Comparison of ENCODE assay signal across 9 cellular contexts in genomic region chr16:85444879-85445778, GRCh38.
A peak's percentile ranks its signal among the peaks of the same experiment; 100 is the strongest.
DNase-seq lines count a peak whose midpoint lies in the region; ATAC-seq and TF ChIP-seq lines count a peak whose summit lies in the region.
"Had no signal": no experiment of that assay in that cellular context is flagged by ENCODE, and none has a peak within 500 bp of the region (broad histone marks: within the 10 kb centered on the region; RNA-seq: fewer than 3 reads in every experiment).

No MANE protein-coding gene starts in this region.

- H3K9ac ChIP-seq in PC-3 (ENCODE audit: low read length) = no peak overlapping the region

- no peak overlapping the region for H2AFZ ChIP-seq in PC-3 (ENCODE audit: low read length)

- POLR2A ChIA-PET in PC-3 (lab: Charles Lee; ENCODE audit: unreplicated experiment) = no interaction called here

- no peaks in the 10 kb centered on the region for H3K9me2 ChIP-seq in PC-3 (replicated peaks; ENCODE audit: low read length)

- TF ChIP-seq CTCF in 22Rv1 (IDR thresholded peaks at IDR 0.05) (peak; percentile 19; the same call in 1 of the 2 replicates), foreskin keratinocyte (conservative IDR thresholded peaks at IDR 0.05) (no peak), PC-3 (conservative IDR thresholded peaks at IDR 0.05; ENCODE audit: low read depth, low read length) (no peak), gastrocnemius medialis (IDR thresholded peaks at IDR 0.05 in 4 of 5, conservative IDR thresholded peaks at IDR 0.05 in 1 of 5) (no peak)

- H3K9me3 ChIP-seq in KOPT-K1 (ENCODE audit: insufficient read depth, low read length, poor library complexity, severe bottlenecking) (no peaks in the 10 kb centered on the region), PC-3 (ENCODE audit: low read length) (no peaks in the 10 kb centered on the region), gastrocnemius medialis (no peaks in the 10 kb centered on the region)

- no peaks in the 10 kb centered on the region for H4K20me1 ChIP-seq in PC-3 (ENCODE audit: low read length)

- no peak overlapping the region for H3K27ac ChIP-seq in 22Rv1
- peak overlapping the region; percentile 41 for H3K27ac ChIP-seq in KOPT-K1 (ENCODE audit: low read depth, low read length, poor library complexity, severe bottlenecking)
- no peak overlapping the region for H3K27ac ChIP-seq in foreskin keratinocyte
- H3K27ac ChIP-seq in PC-3 (ENCODE audit: low read length) = no peak overlapping the region
- H3K27ac ChIP-seq in gastrocnemius medialis = no peak overlapping the region

- H3K4me1 ChIP-seq in foreskin keratinocyte (no peaks in the 10 kb centered on the region), PC-3 (ENCODE audit: insufficient read depth, low read length) (no peaks in the 10 kb centered on the region), gastrocnemius medialis (peaks cover 25 to 27% of the 10 kb centered on the region in 2 donors)

- CTCF ChIA-PET in PC-3 (lab: Charles Lee) = interaction anchor here (0.6 kb wide), 1 partner anchor 1645 kb away, joined by 3 read pairs; no protein-coding TSS in a partner anchor

- H3K36me3 ChIP-seq in KOPT-K1 (ENCODE audit: insufficient read depth, low read length) (no peaks in the 10 kb centered on the region), PC-3 (ENCODE audit: low read depth, low read length) (no peaks in the 10 kb centered on the region), gastrocnemius medialis (no peaks in the 10 kb centered on the region)

- in situ Hi-C loops in gastrocnemius medialis (cut with MboI; ENCODE audit: low sequenced_read_pairs in 4 of 4) = no loop called here

- no peak for TF ChIP-seq POLR2A in gastrocnemius medialis (IDR thresholded peaks at IDR 0.05)

- no peaks in the 10 kb centered on the region for H3K79me2 ChIP-seq in PC-3 (ENCODE audit: low read length)

- BruUV-seq in PC-3 (replicated peaks; lab: Mats Ljungman, UMichigan) = no TSS peak

- intact Hi-C loops in PC-3 (cut with micrococcal nuclease) (no loop called here), gastrocnemius medialis (cut with DNase I; ENCODE audit: low total_unique reads) (no loop called here)

- H3K27me3 ChIP-seq in foreskin keratinocyte = peaks cover 49% of the 10 kb centered on the region
- H3K27me3 ChIP-seq in PC-3 (ENCODE audit: low read length) = no peaks in the 10 kb centered on the region
- H3K27me3 ChIP-seq in gastrocnemius medialis = no peaks in the 10 kb centered on the region

- DNase-seq in NCI-H69 (lab: John Stamatoyannopoulos, UW) = peak; percentile 96
- no peak for DNase-seq in foreskin keratinocyte
- DNase-seq in stimulated activated naive CD8-positive, alpha-beta T cell treated with anti-CD3 and anti-CD28 coated beads, Interleukin-15, Interleukin-2, amounts not matched to agents 100 U/mL and 50 U/mL, for 24 hours = no peak
- DNase-seq in PC-3 = no peak
- DNase-seq in gastrocnemius medialis = no peak
- DNase-seq: effector CD4-positive, alpha-beta T cell had no signal

- ATAC-seq in foreskin keratinocyte (peak; percentile 18), PC-3 (no peak), HG03159 (IDR thresholded peaks at IDR 0.05; ENCODE audit: unreplicated experiment) (no peak), gastrocnemius medialis (no peak)
- ATAC-seq in stimulated activated naive CD8-positive, alpha-beta T cell treated with anti-CD3 and anti-CD28 coated beads, Interleukin-15, Interleukin-2, amounts not matched to agents 100 U/mL and 50 U/mL, for 24 hours = no peak

- H3K4me2 ChIP-seq in PC-3 (ENCODE audit: low read length) = no peak overlapping the region

- H3F3A ChIP-seq in PC-3 (ENCODE audit: low read length, unreplicated experiment) = no peaks in the 10 kb centered on the region

- H3K4me3 ChIP-seq in PC-3 (ENCODE audit: low read length) (no peak overlapping the region), gastrocnemius medialis (no peak overlapping the region)
